Comparison of ENCODE assay signal across 8 cellular contexts in the genomic region with DNA sequence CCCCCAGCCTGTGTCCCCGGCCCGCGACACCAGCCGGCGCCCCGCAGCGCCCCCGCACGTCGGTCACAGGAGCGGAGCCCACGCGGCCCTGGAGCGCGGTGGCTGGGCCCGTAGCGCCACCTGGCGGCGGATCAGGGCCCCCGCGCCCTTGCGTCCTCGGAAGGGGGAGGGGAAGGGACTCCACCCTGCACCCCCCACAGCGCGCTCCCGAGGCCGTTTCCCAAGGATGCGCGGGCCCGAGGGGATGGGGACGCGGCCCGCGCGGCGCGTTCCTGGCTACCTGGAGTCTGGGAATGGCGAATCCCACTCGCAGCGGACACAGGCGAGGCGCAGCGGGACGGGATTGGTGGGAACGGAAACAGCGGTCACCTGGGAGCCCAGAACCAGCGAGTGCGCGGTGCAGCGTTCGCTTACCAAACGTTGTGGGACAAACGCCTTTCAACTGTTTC. TPM values are rescaled to one million over a fixed set of nuclear protein-coding genes. Genes with fewer than 3 reads are reported as not detected.
A peak's percentile ranks its signal among the peaks of the same experiment; 100 is the strongest.
DNase-seq lines count a peak whose midpoint lies in the region; ATAC-seq and TF ChIP-seq lines count a peak whose summit lies in the region.

No MANE protein-coding gene starts in this region.

- H3K4me1 ChIP-seq in Caco-2 (no peaks in the 10 kb centered on the region), RWPE2 (ENCODE audit: insufficient read depth, poor library complexity, severe bottlenecking) (peaks cover 15% of the 10 kb centered on the region), tibial nerve (peaks cover 0 to 7% (median 1%) of the 10 kb centered on the region in 4 donors)

- H3K4me3 ChIP-seq in Caco-2 (ENCODE audit: low read depth, low read length) (peak overlapping the region; percentile 53), RWPE2 (ENCODE audit: severe bottlenecking) (peak overlapping the region; percentile 34), tibial nerve (peak overlapping the region; percentile 6 to 41 (median 26))

- no peaks in the 10 kb centered on the region for H3K4me1 Mint-ChIP-seq in Caco-2 (ENCODE audit: low read depth, unreplicated experiment)
- H3K4me1 Mint-ChIP-seq in activated naive CD4-positive, alpha-beta T cell treated with anti-CD3 and anti-CD28 coated beads, Interleukin-2, amount 10 ng/mL, durations not matched to agents 7 days and 5 days: peaks cover 9% of the 10 kb centered on the region

- H3K9me3 ChIP-seq in Caco-2 (no peaks in the 10 kb centered on the region), RWPE2 (ENCODE audit: severe bottlenecking) (no peaks in the 10 kb centered on the region), tibial nerve (no peaks in the 10 kb centered on the region)

- BruUV-seq in Caco-2 (replicated peaks; lab: Mats Ljungman, UMichigan): no TSS peak

- peak overlapping the region; percentile 70 for H3K4me3 Mint-ChIP-seq in Caco-2 (ENCODE audit: unreplicated experiment)
- peak overlapping the region; percentile 66 for H3K4me3 Mint-ChIP-seq in activated naive CD4-positive, alpha-beta T cell treated with anti-CD3 and anti-CD28 coated beads, Interleukin-2, amount 10 ng/mL, durations not matched to agents 7 days and 5 days

- no peaks in the 10 kb centered on the region for H3K27me3 ChIP-seq in Caco-2 (replicated peaks; ENCODE audit: control insufficient read depth, insufficient read depth, low read length)
- no peaks in the 10 kb centered on the region for H3K27me3 ChIP-seq in RWPE2 (ENCODE audit: insufficient read depth, poor library complexity, severe bottlenecking)
- peaks cover 0 to 20% of the 10 kb centered on the region in 2 donors for H3K27me3 ChIP-seq in tibial nerve

- POLR2A ChIA-PET in Caco-2 (lab: Charles Lee): no interaction called here

- intact Hi-C loops in Caco-2 (cut with micrococcal nuclease; ENCODE audit: unreplicated experiment): loop anchor here (1.0 to 2.0 kb wide), 2 partner anchors 63 to 72 kb away; no protein-coding TSS in a partner anchor
- intact Hi-C loops in Right ventricle myocardium superior (cut with DNase I): no loop called here

- H3K36me3 ChIP-seq in Caco-2 (ENCODE audit: control insufficient read depth, insufficient read depth, low read length) (no peaks in the 10 kb centered on the region), RWPE2 (ENCODE audit: low read depth) (no peaks in the 10 kb centered on the region), tibial nerve (no peaks in the 10 kb centered on the region)

- peaks cover 3% of the 10 kb centered on the region for H3K27me3 Mint-ChIP-seq in Caco-2 (ENCODE audit: insufficient read depth, unreplicated experiment)
- peaks cover 59% of the 10 kb centered on the region for H3K27me3 Mint-ChIP-seq in activated naive CD4-positive, alpha-beta T cell treated with anti-CD3 and anti-CD28 coated beads, Interleukin-2, amount 10 ng/mL, durations not matched to agents 7 days and 5 days

- H3K27ac ChIP-seq in RWPE2 (ENCODE audit: poor library complexity, severe bottlenecking) (no peak overlapping the region), tibial nerve (no peak overlapping the region)

- no peak for TF ChIP-seq EP300 in tibial nerve (IDR thresholded peaks at IDR 0.05)

- WGBS in tibial nerve, 2 donors: 3 to 6% methylated on average over 10 to 26 of the region's 53 CpGs

- no peak for TF ChIP-seq POLR2A in tibial nerve (IDR thresholded peaks at IDR 0.05)

- TF ChIP-seq CTCF in Caco-2 (IDR thresholded peaks at IDR 0.05; ENCODE audit: insufficient read depth in 1 of 2, low read depth in 1 of 2, low read length in 1 of 2, severe bottlenecking in 1 of 2, unreplicated experiment in 1 of 2): peak; percentile 83 to 91
- peak; percentile 96 for TF ChIP-seq CTCF in RWPE2 (IDR thresholded peaks at IDR 0.05; ENCODE audit: poor library complexity, severe bottlenecking)
- TF ChIP-seq CTCF in tibial nerve (IDR thresholded peaks at IDR 0.05): peak; percentile 72 to 90 (median 77)

- CTCF ChIA-PET in Caco-2 (lab: Charles Lee): interaction anchor here (2.6 kb wide), 1 partner anchor 72 kb away, joined by 16 read pairs; no protein-coding TSS in a partner anchor
- CTCF ChIA-PET in activated naive CD4-positive, alpha-beta T cell treated with anti-CD3 and anti-CD28 coated beads, Interleukin-2, amount 10 ng/mL, durations not matched to agents 7 days and 5 days (lab: Charles Lee): interaction anchor here (0.6 to 4.7 kb wide), 24 partner anchors 9 to 244 kb away, joined by 3 to 52 read pairs (median 4); a partner anchor contains a TSS

- ATAC-seq in GM21367 (IDR thresholded peaks at IDR 0.05; ENCODE audit: unreplicated experiment) (peak; percentile 91), RWPE2 (ENCODE audit: low read depth) (peak; percentile 90), Right ventricle myocardium superior (ENCODE audit: poor library complexity) (peak; percentile 98)

- DNase-seq in Caco-2: peak; percentile 67 to 84
- DNase-seq in HUDEP-2 (lab: John Stamatoyannopoulos, UW; ENCODE audit: unreplicated experiment in 76 of 76): peak in 60 of 76 experiments; percentile 7 to 72 (median 44)
- no peak for DNase-seq in RWPE2 (ENCODE audit: low spot score)
- DNase-seq in activated naive CD4-positive, alpha-beta T cell treated with anti-CD3 and anti-CD28 coated beads, Interleukin-2, amount 10 ng/mL, durations not matched to agents 7 days and 5 days: peak; percentile 85
- DNase-seq in Right ventricle myocardium superior: peak; percentile 75
- peak; percentile 49 for DNase-seq in pons (ENCODE audit: low spot score)
- DNase-seq in tibial nerve (ENCODE audit: low spot score in 2 of 2): peak in 1 of 2 donors; percentile 29

- no peaks in the 10 kb centered on the region for H3K9me3 Mint-ChIP-seq in Caco-2 (ENCODE audit: unreplicated experiment)
- peaks cover 2% of the 10 kb centered on the region for H3K9me3 Mint-ChIP-seq in activated naive CD4-positive, alpha-beta T cell treated with anti-CD3 and anti-CD28 coated beads, Interleukin-2, amount 10 ng/mL, durations not matched to agents 7 days and 5 days

- H3K27ac Mint-ChIP-seq in Caco-2 (ENCODE audit: unreplicated experiment): no peak overlapping the region
- H3K27ac Mint-ChIP-seq in activated naive CD4-positive, alpha-beta T cell treated with anti-CD3 and anti-CD28 coated beads, Interleukin-2, amount 10 ng/mL, durations not matched to agents 7 days and 5 days: no peak overlapping the region

- no peaks in the 10 kb centered on the region for H3K36me3 Mint-ChIP-seq in Caco-2 (ENCODE audit: insufficient read depth, unreplicated experiment)
- H3K36me3 Mint-ChIP-seq in activated naive CD4-positive, alpha-beta T cell treated with anti-CD3 and anti-CD28 coated beads, Interleukin-2, amount 10 ng/mL, durations not matched to agents 7 days and 5 days: no peaks in the 10 kb centered on the region

RNA-seq across cellular contexts. Expression of a gene that starts 23.8 kb away (rescaled TPM):
- total RNA-seq in Caco-2 (2022) (111 and 128 TPM in 2 replicates), Right ventricle myocardium superior (2.4 TPM), tibial nerve (1 to 10 TPM in 3 of 4 donors, under 1 TPM in 1; under 0.01 to 6.9 (median 3.4) TPM)

Comparison
In these comparisons a context has a peak if more than half of its experiments do, and no peak if none do; other contexts are left out.
1. RNA of a gene that starts 23.8 kb away (total RNA-seq): 111 to 128 TPM in Caco-2; under 0.01 to 6.9 TPM in tibial nerve and 2.4 TPM in Right ventricle myocardium superior (single experiment); every median in the first group is over 10 times any median in the second.
2. Peak in every context shown above with its lines, with median percentiles within 50 percentile points of each other: H3K4me3 ChIP-seq, CTCF ChIP-seq and ATAC-seq.